Comparison of ENCODE assay signal across 1 cellular context in genomic region chr1:45508295-45509151, GRCh38.
TF ChIP-seq lines count a peak whose summit lies in the region.

No MANE protein-coding gene starts in this region.

TF ChIP-seq in H1, 55 proteins besides CTCF, POLR2A, EP300 and RAD21:
- no peak for TF ChIP-seq SUZ12 (IDR thresholded peaks at IDR 0.05; ENCODE audit: low read length)
- no peak for TF ChIP-seq RNF2 (IDR thresholded peaks at IDR 0.05; ENCODE audit: borderline replicate concordance, low read depth, low read length, missing control alignments, poor library complexity, severe bottlenecking)
- peak; percentile 72 for TF ChIP-seq POLR2AphosphoS5 (IDR thresholded peaks at IDR 0.05; ENCODE audit: low read depth, low read length)
- TF ChIP-seq RBBP5 (IDR thresholded peaks at IDR 0.05; ENCODE audit: borderline replicate concordance, low read depth, low read length), result no peak
